Comparison of ENCODE assay signal across 1 cellular context in the genomic region with DNA sequence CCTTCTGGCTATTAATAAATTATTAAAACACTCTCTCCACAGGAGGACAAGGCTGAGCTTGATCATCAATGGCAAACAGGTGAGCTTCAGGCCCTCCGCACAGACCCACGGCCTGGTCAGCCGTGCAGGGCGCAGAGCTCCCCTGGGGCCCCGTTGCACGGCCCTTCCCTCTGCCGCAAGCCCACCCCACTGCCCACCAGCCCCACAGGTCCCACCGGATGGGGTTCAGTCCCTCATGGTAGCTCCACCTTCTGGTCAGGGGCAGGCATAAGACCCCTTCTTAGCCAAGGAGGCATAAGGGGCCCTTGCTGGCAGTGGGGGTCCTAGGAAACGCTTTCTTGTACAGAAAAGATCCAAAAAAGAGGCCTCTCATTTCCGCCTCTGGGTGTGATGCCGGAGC.
TF ChIP-seq lines count a peak whose summit lies in the region.

No MANE protein-coding gene starts in this region.

TF ChIP-seq in GM23338, 12 proteins besides CTCF, POLR2A, EP300 and RAD21 (continued from another document):
- TF ChIP-seq NANOG (IDR thresholded peaks at IDR 0.05; ENCODE audit: borderline replicate concordance) (no peak), STAT1 (IDR thresholded peaks at IDR 0.05; ENCODE audit: unreplicated experiment) (no peak), ZNF114 (CRISPR knock-in tag; IDR thresholded peaks at IDR 0.05) (no peak), POLR2AphosphoS5 (IDR thresholded peaks at IDR 0.05; ENCODE audit: low read depth) (no peak), EZH2 (IDR thresholded peaks at IDR 0.05; ENCODE audit: low read depth, unreplicated experiment) (no peak), CREB1 (CRISPR knock-in tag; IDR thresholded peaks at IDR 0.05; ENCODE audit: low read depth) (no peak), EZH2phosphoT487 (IDR thresholded peaks at IDR 0.05; ENCODE audit: unreplicated experiment) (no peak), JUNB (IDR thresholded peaks at IDR 0.05; ENCODE audit: unreplicated experiment) (no peak), ZNF331 (CRISPR knock-in tag; IDR thresholded peaks at IDR 0.05; ENCODE audit: low read depth) (no peak)
- TF ChIP-seq, protein P1, sequence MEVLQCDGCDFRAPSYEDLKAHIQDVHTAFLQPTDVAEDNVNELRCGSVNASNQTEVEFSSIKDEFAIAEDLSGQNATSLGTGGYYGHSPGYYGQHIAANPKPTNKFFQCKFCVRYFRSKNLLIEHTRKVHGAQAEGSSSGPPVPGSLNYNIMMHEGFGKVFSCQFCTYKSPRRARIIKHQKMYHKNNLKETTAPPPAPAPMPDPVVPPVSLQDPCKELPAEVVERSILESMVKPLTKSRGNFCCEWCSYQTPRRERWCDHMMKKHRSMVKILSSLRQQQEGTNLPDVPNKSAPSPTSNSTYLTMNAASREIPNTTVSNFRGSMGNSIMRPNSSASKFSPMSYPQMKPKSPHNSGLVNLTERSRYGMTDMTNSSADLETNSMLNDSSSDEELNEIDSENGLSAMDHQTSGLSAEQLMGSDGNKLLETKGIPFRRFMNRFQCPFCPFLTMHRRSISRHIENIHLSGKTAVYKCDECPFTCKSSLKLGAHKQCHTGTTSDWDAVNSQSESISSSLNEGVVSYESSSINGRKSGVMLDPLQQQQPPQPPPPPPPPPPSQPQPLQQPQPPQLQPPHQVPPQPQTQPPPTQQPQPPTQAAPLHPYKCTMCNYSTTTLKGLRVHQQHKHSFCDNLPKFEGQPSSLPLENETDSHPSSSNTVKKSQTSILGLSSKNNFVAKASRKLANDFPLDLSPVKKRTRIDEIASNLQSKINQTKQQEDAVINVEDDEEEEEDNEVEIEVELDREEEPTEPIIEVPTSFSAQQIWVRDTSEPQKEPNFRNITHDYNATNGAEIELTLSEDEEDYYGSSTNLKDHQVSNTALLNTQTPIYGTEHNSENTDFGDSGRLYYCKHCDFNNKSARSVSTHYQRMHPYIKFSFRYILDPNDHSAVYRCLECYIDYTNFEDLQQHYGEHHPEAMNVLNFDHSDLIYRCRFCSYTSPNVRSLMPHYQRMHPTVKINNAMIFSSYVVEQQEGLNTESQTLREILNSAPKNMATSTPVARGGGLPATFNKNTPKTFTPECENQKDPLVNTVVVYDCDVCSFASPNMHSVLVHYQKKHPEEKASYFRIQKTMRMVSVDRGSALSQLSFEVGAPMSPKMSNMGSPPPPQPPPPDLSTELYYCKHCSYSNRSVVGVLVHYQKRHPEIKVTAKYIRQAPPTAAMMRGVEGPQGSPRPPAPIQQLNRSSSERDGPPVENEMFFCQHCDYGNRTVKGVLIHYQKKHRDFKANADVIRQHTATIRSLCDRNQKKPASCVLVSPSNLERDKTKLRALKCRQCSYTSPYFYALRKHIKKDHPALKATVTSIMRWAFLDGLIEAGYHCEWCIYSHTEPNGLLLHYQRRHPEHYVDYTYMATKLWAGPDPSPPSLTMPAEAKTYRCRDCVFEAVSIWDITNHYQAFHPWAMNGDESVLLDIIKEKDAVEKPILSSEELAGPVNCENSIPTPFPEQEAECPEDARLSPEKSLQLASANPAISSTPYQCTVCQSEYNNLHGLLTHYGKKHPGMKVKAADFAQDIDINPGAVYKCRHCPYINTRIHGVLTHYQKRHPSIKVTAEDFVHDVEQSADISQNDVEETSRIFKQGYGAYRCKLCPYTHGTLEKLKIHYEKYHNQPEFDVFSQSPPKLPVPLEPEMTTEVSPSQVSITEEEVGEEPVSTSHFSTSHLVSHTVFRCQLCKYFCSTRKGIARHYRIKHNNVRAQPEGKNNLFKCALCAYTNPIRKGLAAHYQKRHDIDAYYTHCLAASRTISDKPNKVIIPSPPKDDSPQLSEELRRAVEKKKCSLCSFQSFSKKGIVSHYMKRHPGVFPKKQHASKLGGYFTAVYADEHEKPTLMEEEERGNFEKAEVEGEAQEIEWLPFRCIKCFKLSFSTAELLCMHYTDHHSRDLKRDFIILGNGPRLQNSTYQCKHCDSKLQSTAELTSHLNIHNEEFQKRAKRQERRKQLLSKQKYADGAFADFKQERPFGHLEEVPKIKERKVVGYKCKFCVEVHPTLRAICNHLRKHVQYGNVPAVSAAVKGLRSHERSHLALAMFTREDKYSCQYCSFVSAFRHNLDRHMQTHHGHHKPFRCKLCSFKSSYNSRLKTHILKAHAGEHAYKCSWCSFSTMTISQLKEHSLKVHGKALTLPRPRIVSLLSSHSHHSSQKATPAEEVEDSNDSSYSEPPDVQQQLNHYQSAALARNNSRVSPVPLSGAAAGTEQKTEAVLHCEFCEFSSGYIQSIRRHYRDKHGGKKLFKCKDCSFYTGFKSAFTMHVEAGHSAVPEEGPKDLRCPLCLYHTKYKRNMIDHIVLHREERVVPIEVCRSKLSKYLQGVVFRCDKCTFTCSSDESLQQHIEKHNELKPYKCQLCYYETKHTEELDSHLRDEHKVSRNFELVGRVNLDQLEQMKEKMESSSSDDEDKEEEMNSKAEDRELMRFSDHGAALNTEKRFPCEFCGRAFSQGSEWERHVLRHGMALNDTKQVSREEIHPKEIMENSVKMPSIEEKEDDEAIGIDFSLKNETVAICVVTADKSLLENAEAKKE (CRISPR knock-in tag; IDR thresholded peaks at IDR 0.05) = no peak
- TF ChIP-seq, protein P2, sequence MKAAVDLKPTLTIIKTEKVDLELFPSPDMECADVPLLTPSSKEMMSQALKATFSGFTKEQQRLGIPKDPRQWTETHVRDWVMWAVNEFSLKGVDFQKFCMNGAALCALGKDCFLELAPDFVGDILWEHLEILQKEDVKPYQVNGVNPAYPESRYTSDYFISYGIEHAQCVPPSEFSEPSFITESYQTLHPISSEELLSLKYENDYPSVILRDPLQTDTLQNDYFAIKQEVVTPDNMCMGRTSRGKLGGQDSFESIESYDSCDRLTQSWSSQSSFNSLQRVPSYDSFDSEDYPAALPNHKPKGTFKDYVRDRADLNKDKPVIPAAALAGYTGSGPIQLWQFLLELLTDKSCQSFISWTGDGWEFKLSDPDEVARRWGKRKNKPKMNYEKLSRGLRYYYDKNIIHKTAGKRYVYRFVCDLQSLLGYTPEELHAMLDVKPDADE (IDR thresholded peaks at IDR 0.05) = no peak
